Comparison of ENCODE assay signal across 1 cellular context in genomic region chr19:19096641-19097627, GRCh38.
TF ChIP-seq lines count a peak whose summit lies in the region.

No MANE protein-coding gene starts in this region.

TF ChIP-seq in HepG2, 621 proteins besides CTCF, POLR2A, EP300 and RAD21 (continued from another document and continues in another):
- TF ChIP-seq FOXK2 (IDR thresholded peaks at IDR 0.05): 0 out of 2 replicates have a peak, but pooled peaks have one; percentile 13
- no peak for TF ChIP-seq ZNF282 (IDR thresholded peaks at IDR 0.05; ENCODE audit: partially characterized antibody)
- TF ChIP-seq MLX (CRISPR knock-in tag; IDR thresholded peaks at IDR 0.05): peak; percentile 98
- peak; percentile 25; the same call in 1 of the 2 replicates for TF ChIP-seq FOXK1 (CRISPR knock-in tag; IDR thresholded peaks at IDR 0.05; ENCODE audit: borderline replicate concordance, low read depth)
- TF ChIP-seq KLF9 (CRISPR knock-in tag; IDR thresholded peaks at IDR 0.05; ENCODE audit: low read depth): no peak
- TF ChIP-seq ZNF430 (CRISPR knock-in tag; IDR thresholded peaks at IDR 0.05): peak; percentile 94
- peak; percentile 89 for TF ChIP-seq NR2F2 (IDR thresholded peaks at IDR 0.05; ENCODE audit: borderline replicate concordance, low read depth)
- no peak for TF ChIP-seq ZC3H4 (CRISPR knock-in tag; IDR thresholded peaks at IDR 0.05; ENCODE audit: borderline replicate concordance)
- TF ChIP-seq EHMT2 (IDR thresholded peaks at IDR 0.05; ENCODE audit: borderline replicate concordance, low read depth, low read length): no peak
- TF ChIP-seq NAIF1 (CRISPR knock-in tag; IDR thresholded peaks at IDR 0.05; ENCODE audit: borderline replicate concordance): no peak
- TF ChIP-seq ZBTB42 (CRISPR knock-in tag; IDR thresholded peaks at IDR 0.05): no peak
- TF ChIP-seq CENPX (CRISPR knock-in tag; IDR thresholded peaks at IDR 0.05): no peak
- TF ChIP-seq ZBTB46 (CRISPR knock-in tag; IDR thresholded peaks at IDR 0.05; ENCODE audit: borderline replicate concordance): no peak
- TF ChIP-seq ZNF383 (CRISPR knock-in tag; IDR thresholded peaks at IDR 0.05; ENCODE audit: borderline replicate concordance): no peak
- TF ChIP-seq E2F2 (CRISPR knock-in tag; IDR thresholded peaks at IDR 0.05; ENCODE audit: borderline replicate concordance): no peak
- TF ChIP-seq ZNF577 (CRISPR knock-in tag; IDR thresholded peaks at IDR 0.05; ENCODE audit: borderline replicate concordance, low read depth): no peak
- TF ChIP-seq ZNF207 (IDR thresholded peaks at IDR 0.05; ENCODE audit: borderline replicate concordance): no peak
- peak; percentile 31; the same call in 1 of the 2 replicates for TF ChIP-seq ZNF644 (CRISPR knock-in tag; IDR thresholded peaks at IDR 0.05; ENCODE audit: low read depth)
- no peak for TF ChIP-seq MTERF4 (CRISPR knock-in tag; IDR thresholded peaks at IDR 0.05)
- TF ChIP-seq ZNF678 (CRISPR knock-in tag; IDR thresholded peaks at IDR 0.05): no peak; the same call in 1 of the 2 replicates
- no peak for TF ChIP-seq ZNF513 (CRISPR knock-in tag; conservative IDR thresholded peaks at IDR 0.05)
- TF ChIP-seq SP4 (CRISPR knock-in tag; IDR thresholded peaks at IDR 0.05): peak; percentile 57; the same call in 1 of the 2 replicates
- peak; percentile 68; the same call in 1 of the 2 replicates for TF ChIP-seq DR1 (CRISPR knock-in tag; IDR thresholded peaks at IDR 0.05)
- peak; percentile 96 for TF ChIP-seq TFAP4 (IDR thresholded peaks at IDR 0.05; ENCODE audit: borderline replicate concordance, low read depth)
- no peak for TF ChIP-seq ZKSCAN5 (CRISPR knock-in tag; IDR thresholded peaks at IDR 0.05)
- TF ChIP-seq ELF4 (CRISPR knock-in tag; IDR thresholded peaks at IDR 0.05; ENCODE audit: borderline replicate concordance): no peak
- TF ChIP-seq TFDP2 (CRISPR knock-in tag; IDR thresholded peaks at IDR 0.05): peak; percentile 85
- TF ChIP-seq KIAA2018 (CRISPR knock-in tag; IDR thresholded peaks at IDR 0.05; ENCODE audit: borderline replicate concordance): no peak
- peak; percentile 97 for TF ChIP-seq HDAC1 (CRISPR knock-in tag; IDR thresholded peaks at IDR 0.05)
- peak; percentile 97 for TF ChIP-seq SKIL (CRISPR knock-in tag; IDR thresholded peaks at IDR 0.05; ENCODE audit: borderline replicate concordance)
- no peak for TF ChIP-seq ZNF567 (CRISPR knock-in tag; IDR thresholded peaks at IDR 0.05; ENCODE audit: borderline replicate concordance)
- TF ChIP-seq CENPBD1 (CRISPR knock-in tag; IDR thresholded peaks at IDR 0.05; ENCODE audit: borderline replicate concordance, low read depth): no peak
- TF ChIP-seq PAXIP1 (CRISPR knock-in tag; conservative IDR thresholded peaks at IDR 0.05): peak; percentile 99
- TF ChIP-seq SMAD9 (CRISPR knock-in tag; IDR thresholded peaks at IDR 0.05): no peak
